ENCODE assay signal across 10 cellular contexts in the genomic region with DNA sequence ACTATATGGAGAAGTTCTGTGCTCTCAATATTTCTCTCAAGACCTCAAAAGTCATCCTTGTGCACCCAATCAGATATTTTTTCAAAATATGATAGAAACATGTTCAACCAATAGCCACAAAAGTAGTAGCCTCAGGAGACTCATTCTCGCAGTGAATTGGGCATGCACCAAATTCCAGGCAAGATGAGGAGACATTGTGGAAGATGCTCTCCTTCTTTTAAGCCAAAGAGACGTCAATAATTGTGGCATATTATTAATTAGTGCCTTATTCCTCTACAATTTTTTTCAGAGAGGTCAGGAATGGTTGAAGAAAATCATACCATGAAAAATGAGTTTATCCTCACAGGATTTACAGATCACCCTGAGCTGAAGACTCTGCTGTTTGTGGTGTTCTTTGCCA. TPM values are rescaled to one million over a fixed set of nuclear protein-coding genes. Genes with fewer than 3 reads are reported as not detected.
"Had no signal": no experiment of that assay in that cellular context is flagged by ENCODE, and none has a peak within 500 bp of the region (broad histone marks: within the 10 kb centered on the region; RNA-seq: fewer than 3 reads in every experiment).

OR5K2 (plus strand) TSS at position 301 of the 400 bp plus-strand sequence; CDS start at position 301, 0 bp downstream.

- H3K4me1 ChIP-seq: HAP-1 had no signal

- ATAC-seq: GM23338 had no signal

- H3K9me3 ChIP-seq: HAP-1 had no signal

- H3K36me3 ChIP-seq: HAP-1 had no signal

- H3K27ac ChIP-seq: GM23248 had no signal

- H3K4me3 ChIP-seq: GM23248, GM23338, HAP-1 had no signal

- H3K4me2 ChIP-seq: GM23338 had no signal

- DNase-seq: GM23248, GOT3, H7, H9, HCEC 1CT, HFFc6 had no signal

- H3K9ac ChIP-seq: GM23248 had no signal

- H2AFZ ChIP-seq: GM23248, GM23338 had no signal

RNA-seq across cellular contexts. Expression of gene OR5K2, which starts in this region (rescaled TPM):
- total RNA-seq: GM23248, GM23338, H1, H4, H7, H9, HFFc6 had no signal
- polyA plus RNA-seq: GM23248, GM23338, H1 had no signal
